15 cellular contexts compared by ENCODE assay signal in the genomic region with DNA sequence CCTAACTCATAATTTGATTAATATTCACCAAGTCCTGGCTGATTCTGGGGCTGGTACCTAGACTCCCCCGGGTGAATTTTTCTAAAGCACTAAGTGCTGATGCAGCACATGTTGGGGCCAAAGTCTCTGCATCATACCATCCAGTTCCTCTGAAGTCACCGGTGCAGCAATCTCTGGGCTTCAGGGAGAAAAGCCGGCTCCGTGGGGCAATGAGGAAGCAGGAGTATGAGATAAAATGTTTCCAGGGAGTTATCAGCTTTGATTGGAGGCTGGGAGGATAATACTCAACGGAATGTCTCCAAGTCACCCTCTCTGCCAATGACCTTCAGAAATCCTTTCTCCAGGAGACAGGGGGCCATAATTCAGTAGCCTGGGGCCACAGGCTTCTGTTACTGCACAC. TPM values are rescaled to one million over a fixed set of nuclear protein-coding genes. Genes with fewer than 3 reads are reported as not detected.
"Had no signal": no experiment of that assay in that cellular context is flagged by ENCODE, and none has a peak within 500 bp of the region (broad histone marks: within the 10 kb centered on the region; RNA-seq: fewer than 3 reads in every experiment).

No MANE protein-coding gene starts in this region.

- H3K27ac ChIP-seq: esophagus muscularis mucosa, left lung, ovary, tibial artery had no signal

- H3K4me1 ChIP-seq: esophagus muscularis mucosa, tibial artery had no signal

- H3K9me3 ChIP-seq: esophagus muscularis mucosa, left lung, ovary, tibial artery had no signal

- H3K27me3 ChIP-seq: ovary had no signal

- ATAC-seq: left lung had no signal

- DNase-seq: activated CD4-positive, alpha-beta T cell treated with anti-CD3 and anti-CD28 coated beads for 1 hour; activated CD4-positive, alpha-beta T cell treated with anti-CD3 and anti-CD28 coated beads, Interleukin-2, amount 50 U/mL, for 48 hours; activated gamma-delta T cell treated with Interleukin-2 at 50 U/mL for 16 hours; activated naive CD8-positive, alpha-beta T cell treated with anti-CD3 and anti-CD28 coated beads for 36 hours; activated T-cell treated with anti-CD3 and anti-CD28 coated beads, Interleukin-2, amount 50 U/mL, for 48 hours; left lung; ovary; stimulated activated CD4-positive, alpha-beta T cell treated with anti-CD3 and anti-CD28 coated beads, Interleukin-4, amount 100 ng/mL, for 4 hours; T-helper 2 cell; tibial artery had no signal

- H3K36me3 ChIP-seq: esophagus muscularis mucosa, left lung, ovary, tibial artery had no signal

- H3K4me3 ChIP-seq: esophagus muscularis mucosa, left lung, ovary, tibial artery had no signal

RNA-seq across cellular contexts. Expression of gene FCAMR, which starts 1.2 kb away (rescaled TPM):
- total RNA-seq: activated naive CD8-positive, alpha-beta T cell treated with anti-CD3 and anti-CD28 coated beads for 36 hours; cerebellum; esophagus muscularis mucosa; fibroblast of villous mesenchyme; left lung; neural crest cell; ovary; skeletal muscle tissue had no signal
- polyA plus RNA-seq: ovary had no signal

RNA-seq across cellular contexts. Expression of gene PIGR, which starts 22.8 kb away (rescaled TPM):
- total RNA-seq: fibroblast of villous mesenchyme, neural crest cell had no signal

RNA-seq across cellular contexts. Expression of gene FCMR, which starts 47.3 kb away (rescaled TPM):
- total RNA-seq: cerebellum, neural crest cell had no signal
